ENCODE assay signal across 14 cellular contexts in genomic region chr7:11458736-11459483, GRCh38.
DNase-seq lines count a peak whose midpoint lies in the region; ATAC-seq and TF ChIP-seq lines count a peak whose summit lies in the region.
"Had no signal": no experiment of that assay in that cellular context is flagged by ENCODE, and none has a peak within 500 bp of the region (broad histone marks: within the 10 kb centered on the region; RNA-seq: fewer than 3 reads in every experiment).

No MANE protein-coding gene starts in this region.

- in situ Hi-C loops in GM23248 (cut with MboI) = no loop called here

- peaks cover 8% of the 10 kb centered on the region; the same call in 1 of the 2 replicates for H3F3A ChIP-seq in GM23248 (ENCODE audit: insufficient read depth)

- H3K4me1 ChIP-seq in GM23248 (ENCODE audit: insufficient read depth) (peaks cover 12% of the 10 kb centered on the region), RWPE2 (ENCODE audit: insufficient read depth, poor library complexity, severe bottlenecking) (peaks cover 16% of the 10 kb centered on the region)
- H3K4me1 ChIP-seq: parathyroid adenoma, suprapubic skin had no signal

- no peaks in the 10 kb centered on the region for H3K9me2 ChIP-seq in GM23248 (ENCODE audit: insufficient read depth)

- H3K27ac ChIP-seq in GM23248 (no peak overlapping the region), RWPE2 (ENCODE audit: poor library complexity, severe bottlenecking) (peak overlapping the region; percentile 47)
- H3K27ac ChIP-seq: parathyroid adenoma, suprapubic skin had no signal

- POLR2A ChIA-PET in AG04449 (lab: Yijun Ruan, JAX) (no interaction called here), GM10248 (lab: Yijun Ruan, JAX) (no interaction called here)

- no peak overlapping the region for H3K9ac ChIP-seq in GM23248
- H3K9ac ChIP-seq: parathyroid adenoma had no signal

- H3K27me3 ChIP-seq in GM23248 (replicated peaks; ENCODE audit: insufficient read depth) (no peaks in the 10 kb centered on the region), RWPE2 (ENCODE audit: insufficient read depth, poor library complexity, severe bottlenecking) (no peaks in the 10 kb centered on the region)
- H3K27me3 ChIP-seq: suprapubic skin had no signal

- H3K4me2 ChIP-seq in GM23248 (ENCODE audit: unreplicated experiment) = peak overlapping the region; percentile 52

- TF ChIP-seq CTCF in AG04449 (IDR thresholded peaks at IDR 0.05; ENCODE audit: insufficient read depth, low read length, missing control alignments) = no peak
- TF ChIP-seq CTCF in RWPE2 (IDR thresholded peaks at IDR 0.05; ENCODE audit: poor library complexity, severe bottlenecking) = no peak
- no peak for TF ChIP-seq CTCF in GM10248 (IDR thresholded peaks at IDR 0.05; ENCODE audit: control extremely low read depth, extremely low read depth, low read depth, missing control alignments)

- WGBS in GM23248 (ENCODE audit: low coverage in 1 of 2, low lambda C conversion rate in 2 of 2, missing lambda C conversion rate in 2 of 2), 2 experiments = 37 to 45% methylated on average over 5 of the region's 5 CpGs

- no peaks in the 10 kb centered on the region for H3K79me2 ChIP-seq in GM23248 (ENCODE audit: insufficient read depth)
- H3K79me2 ChIP-seq: parathyroid adenoma had no signal

- ATAC-seq in RWPE2 (ENCODE audit: low read depth) (peak; percentile 97), GM18909 (IDR thresholded peaks at IDR 0.05; ENCODE audit: poor library complexity, unreplicated experiment) (no peak), GM18868 (IDR thresholded peaks at IDR 0.05; ENCODE audit: unreplicated experiment) (no peak)

- H3K9me3 ChIP-seq in GM23248 (ENCODE audit: low read depth) = no peaks in the 10 kb centered on the region
- H3K9me3 ChIP-seq in RWPE2 (ENCODE audit: severe bottlenecking) = no peaks in the 10 kb centered on the region
- H3K9me3 ChIP-seq: suprapubic skin had no signal

- CTCF ChIA-PET in AG04449 (lab: Yijun Ruan, JAX) = no interaction called here
- CTCF ChIA-PET in GM10248 (lab: Yijun Ruan, JAX) = no interaction called here

- H2AFZ ChIP-seq in GM23248 = 0 out of 2 replicates have a peak overlapping the region, but pooled peaks have one; percentile 2
- H2AFZ ChIP-seq: parathyroid adenoma had no signal

- no peaks in the 10 kb centered on the region for H4K20me1 ChIP-seq in GM23248 (ENCODE audit: insufficient read depth)

- no peak overlapping the region for H3K4me3 ChIP-seq in AG04449 (ENCODE audit: low read depth, low read length)
- H3K4me3 ChIP-seq in GM23248 = no peak overlapping the region
- H3K4me3 ChIP-seq in RWPE2 (ENCODE audit: severe bottlenecking) = no peak overlapping the region
- H3K4me3 ChIP-seq: suprapubic skin had no signal

- H3K36me3 ChIP-seq in GM23248 (ENCODE audit: low read depth) (no peaks in the 10 kb centered on the region), RWPE2 (ENCODE audit: low read depth) (no peaks in the 10 kb centered on the region)
- H3K36me3 ChIP-seq: suprapubic skin had no signal

- DNase-seq in AG04449 (ENCODE audit: low read depth, low spot score) (peak; percentile 14), GM23248 (peak; percentile 90), RWPE2 (ENCODE audit: low spot score) (no peak), glomerular endothelial cell (ENCODE audit: extremely low read depth, low read depth, low spot score) (peak; percentile 95), GM10248 (ENCODE audit: extremely low spot score) (no peak), NCI-H524 (lab: John Stamatoyannopoulos, UW) (no peak)
- DNase-seq: activated CD4-positive, CD25-positive, alpha-beta regulatory T cell treated with anti-CD3 and anti-CD28 coated beads, Interleukin-2, amount 50 U/mL, for 72 hours; endodermal cell; H7; NCI-H2081 treated with DMSO at 0.1 percent for 48 hours had no signal

Comparison
In these comparisons a context has a peak if more than half of its experiments do, and no peak if none do; other contexts are left out.
1. DNase-seq: peak in AG04449 (single experiment), GM23248 (single experiment) and glomerular endothelial cell (single experiment); none in RWPE2 (single experiment), GM10248 (single experiment) and NCI-H524 (0 of 2).